ENCODE assay signal across 27 cellular contexts in the genomic region with DNA sequence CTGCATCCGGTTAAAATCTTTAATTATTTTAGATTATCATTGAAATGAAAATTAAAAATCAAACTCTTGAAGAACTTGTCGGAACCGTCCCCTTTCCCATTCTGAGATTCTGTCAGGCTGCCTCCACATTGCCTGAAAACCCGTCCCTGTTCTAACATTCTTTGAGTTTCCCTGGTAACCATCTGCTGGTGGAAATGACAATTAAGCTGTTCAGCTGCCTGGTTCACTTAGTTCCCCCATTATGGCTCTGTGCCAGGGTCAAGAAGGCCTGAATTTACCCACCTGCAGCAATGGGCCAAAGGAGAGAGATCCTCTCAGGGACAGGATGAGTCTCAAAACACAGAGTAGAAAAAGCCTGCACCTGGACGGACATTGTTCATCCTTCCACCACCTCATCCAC. TPM values are rescaled to one million over a fixed set of nuclear protein-coding genes. Genes with fewer than 3 reads are reported as not detected.
A peak's percentile ranks its signal among the peaks of the same experiment; 100 is the strongest.
DNase-seq lines count a peak whose midpoint lies in the region; ATAC-seq and TF ChIP-seq lines count a peak whose summit lies in the region.
"Had no signal": no experiment of that assay in that cellular context is flagged by ENCODE, and none has a peak within 500 bp of the region (broad histone marks: within the 10 kb centered on the region; RNA-seq: fewer than 3 reads in every experiment).

No MANE protein-coding gene starts in this region.

- H3K9ac ChIP-seq in neural cell (ENCODE audit: low read length) = no peak overlapping the region

- no peak overlapping the region for H3K4me3 ChIP-seq in HAP-1
- H3K4me3 ChIP-seq in neural cell (ENCODE audit: low read length) = peak overlapping the region; percentile 18
- no peak overlapping the region for H3K4me3 ChIP-seq in ovary
- H3K4me3 ChIP-seq: cardiac muscle cell, gastrocnemius medialis, sigmoid colon, tibial artery had no signal

- DNase-seq in NCI-H2171 treated with DMSO at 0.1 percent for 48 hours (lab: John Stamatoyannopoulos, UW) (peak; percentile 17), NCI-H2171 (lab: John Stamatoyannopoulos, UW) (no peak), HAP-1 (ENCODE audit: low spot score in 2 of 2) (peak; percentile 37 to 39), NCI-H748 treated with DMSO at 0.1 percent for 48 hours (lab: John Stamatoyannopoulos, UW) (peak; percentile 2), ovary (no peak)
- DNase-seq in activated CD4-positive, alpha-beta T cell treated with anti-CD3 and anti-CD28 coated beads, Interleukin-2, amount 50 U/mL, for 48 hours = no peak
- DNase-seq: activated CD4-positive, alpha-beta T cell treated with anti-CD3 and anti-CD28 coated beads for 4 hours; activated CD8-positive, alpha-beta memory T cell treated with anti-CD3 and anti-CD28 coated beads for 24 hours; activated naive CD8-positive, alpha-beta T cell treated with anti-CD3 and anti-CD28 coated beads for 36 hours; activated T-cell treated with anti-CD3 and anti-CD28 coated beads for 4 hours; AML-193; CD8-positive, alpha-beta T cell; effector CD4-positive, alpha-beta T cell; gastrocnemius medialis; H9; NCI-H1048; NCI-H510A; Right ventricle myocardium superior; sigmoid colon; stimulated activated CD4-positive, alpha-beta T cell treated with anti-CD3 and anti-CD28 coated beads, Interleukin-12 subunit alpha, Interleukin-12 subunit beta, amount 100 ng/mL, for 4 hours; stimulated activated CD4-positive, alpha-beta T cell treated with anti-CD3 and anti-CD28 coated beads, Interleukin-2, amount 100 ng/mL, for 48 hours; tibial artery; WERI-Rb-1 had no signal

- in situ Hi-C loops in HAP-1 (cut with MboI; ENCODE audit: low sequenced_read_pairs) = no loop called here

- intact Hi-C loops in ovary (cut with DNase I) = loop anchor here in 1 of 4 donors (10.0 kb wide), 1 partner anchor 121 kb away; no protein-coding TSS in a partner anchor

- no peak for TF ChIP-seq EP300 in neural cell (conservative IDR thresholded peaks at IDR 0.05; ENCODE audit: poor library complexity, severe bottlenecking)
- no peak for TF ChIP-seq EP300 in ovary (IDR thresholded peaks at IDR 0.05)

- H3K79me2 ChIP-seq in neural cell (replicated peaks; ENCODE audit: insufficient read depth, low read length) = no peaks in the 10 kb centered on the region

- no peaks in the 10 kb centered on the region for H4K20me1 ChIP-seq in neural cell (ENCODE audit: insufficient read depth)

- H3K27me3 ChIP-seq in HAP-1 (ENCODE audit: low read depth) = no peaks in the 10 kb centered on the region
- H3K27me3 ChIP-seq in neural cell (ENCODE audit: insufficient read depth, low read depth, low read length) = no peaks in the 10 kb centered on the region
- H3K27me3 ChIP-seq in ovary = no peaks in the 10 kb centered on the region
- H3K27me3 ChIP-seq: cardiac muscle cell, gastrocnemius medialis, sigmoid colon, tibial artery had no signal

- 76 to 82% (median 79%) methylated on average over 5 of the region's 5 CpGs for WGBS in ovary, 3 donors

- H3K4me1 ChIP-seq in HAP-1 (peaks cover 13% of the 10 kb centered on the region), ovary (ENCODE audit: insufficient read depth) (no peaks in the 10 kb centered on the region)
- H3K4me1 ChIP-seq: sigmoid colon, tibial artery had no signal

- H3K27ac ChIP-seq in neural cell (ENCODE audit: low read length) (peak overlapping the region; percentile 33), ovary (no peak overlapping the region)
- H3K27ac ChIP-seq: cardiac muscle cell, gastrocnemius medialis, sigmoid colon, tibial artery, WERI-Rb-1 had no signal

- TF ChIP-seq CTCF in neural cell (IDR thresholded peaks at IDR 0.05; ENCODE audit: poor library complexity, severe bottlenecking) = no peak
- TF ChIP-seq CTCF in ovary (IDR thresholded peaks at IDR 0.05) = no peak

- peak overlapping the region; percentile 33 for H3K4me2 ChIP-seq in neural cell (ENCODE audit: low read length)

- TF ChIP-seq POLR2A in ovary (IDR thresholded peaks at IDR 0.05) = no peak

- ATAC-seq in HG03045 (IDR thresholded peaks at IDR 0.05; ENCODE audit: unreplicated experiment) = no peak
- ATAC-seq: CD8-positive, alpha-beta T cell; gastrocnemius medialis had no signal

- no peak overlapping the region for H2AFZ ChIP-seq in neural cell (ENCODE audit: low read depth, low read length)

- no peaks in the 10 kb centered on the region for H3K36me3 ChIP-seq in HAP-1 (replicated peaks)
- H3K36me3 ChIP-seq in neural cell (ENCODE audit: insufficient read depth, low read length) = no peaks in the 10 kb centered on the region
- no peaks in the 10 kb centered on the region for H3K36me3 ChIP-seq in ovary
- H3K36me3 ChIP-seq: cardiac muscle cell, gastrocnemius medialis, sigmoid colon, tibial artery, WERI-Rb-1 had no signal

- H3K9me3 ChIP-seq in HAP-1 = no peaks in the 10 kb centered on the region
- H3K9me3 ChIP-seq in neural cell (ENCODE audit: low read length) = no peaks in the 10 kb centered on the region
- no peaks in the 10 kb centered on the region for H3K9me3 ChIP-seq in ovary
- H3K9me3 ChIP-seq: gastrocnemius medialis, sigmoid colon, tibial artery had no signal

- H3K9me2 ChIP-seq in neural cell (ENCODE audit: insufficient read depth, low read length) = no peaks in the 10 kb centered on the region

- no peaks in the 10 kb centered on the region for H3F3A ChIP-seq in neural cell (ENCODE audit: insufficient read depth, low read length, poor library complexity, severe bottlenecking)

- peak; percentile 28 for TF ChIP-seq RAD21 in neural cell (conservative IDR thresholded peaks at IDR 0.05)

TF ChIP-seq in neural cell, 6 proteins besides CTCF, POLR2A, EP300 and RAD21:
- TF ChIP-seq SMC3 (conservative IDR thresholded peaks at IDR 0.05; ENCODE audit: poor library complexity) = peak; percentile 46
- no peak for TF ChIP-seq POLR2AphosphoS5 (IDR thresholded peaks at IDR 0.05)
- TF ChIP-seq, protein P1, sequence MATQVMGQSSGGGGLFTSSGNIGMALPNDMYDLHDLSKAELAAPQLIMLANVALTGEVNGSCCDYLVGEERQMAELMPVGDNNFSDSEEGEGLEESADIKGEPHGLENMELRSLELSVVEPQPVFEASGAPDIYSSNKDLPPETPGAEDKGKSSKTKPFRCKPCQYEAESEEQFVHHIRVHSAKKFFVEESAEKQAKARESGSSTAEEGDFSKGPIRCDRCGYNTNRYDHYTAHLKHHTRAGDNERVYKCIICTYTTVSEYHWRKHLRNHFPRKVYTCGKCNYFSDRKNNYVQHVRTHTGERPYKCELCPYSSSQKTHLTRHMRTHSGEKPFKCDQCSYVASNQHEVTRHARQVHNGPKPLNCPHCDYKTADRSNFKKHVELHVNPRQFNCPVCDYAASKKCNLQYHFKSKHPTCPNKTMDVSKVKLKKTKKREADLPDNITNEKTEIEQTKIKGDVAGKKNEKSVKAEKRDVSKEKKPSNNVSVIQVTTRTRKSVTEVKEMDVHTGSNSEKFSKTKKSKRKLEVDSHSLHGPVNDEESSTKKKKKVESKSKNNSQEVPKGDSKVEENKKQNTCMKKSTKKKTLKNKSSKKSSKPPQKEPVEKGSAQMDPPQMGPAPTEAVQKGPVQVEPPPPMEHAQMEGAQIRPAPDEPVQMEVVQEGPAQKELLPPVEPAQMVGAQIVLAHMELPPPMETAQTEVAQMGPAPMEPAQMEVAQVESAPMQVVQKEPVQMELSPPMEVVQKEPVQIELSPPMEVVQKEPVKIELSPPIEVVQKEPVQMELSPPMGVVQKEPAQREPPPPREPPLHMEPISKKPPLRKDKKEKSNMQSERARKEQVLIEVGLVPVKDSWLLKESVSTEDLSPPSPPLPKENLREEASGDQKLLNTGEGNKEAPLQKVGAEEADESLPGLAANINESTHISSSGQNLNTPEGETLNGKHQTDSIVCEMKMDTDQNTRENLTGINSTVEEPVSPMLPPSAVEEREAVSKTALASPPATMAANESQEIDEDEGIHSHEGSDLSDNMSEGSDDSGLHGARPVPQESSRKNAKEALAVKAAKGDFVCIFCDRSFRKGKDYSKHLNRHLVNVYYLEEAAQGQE (IDR thresholded peaks at IDR 0.05; ENCODE audit: borderline replicate concordance) = peak; percentile 38
- TF ChIP-seq EZH2 (IDR thresholded peaks at IDR 0.05; ENCODE audit: borderline replicate concordance, insufficient read depth, low read length, poor library complexity, severe bottlenecking) = no peak
- no peak for TF ChIP-seq TAF1 (IDR thresholded peaks at IDR 0.05; ENCODE audit: low read depth)
- TF ChIP-seq MXI1 (conservative IDR thresholded peaks at IDR 0.05; ENCODE audit: poor library complexity, severe bottlenecking) = no peak
TF ChIP-seq in neural cell: peak in this region for 2.

RNA-seq across cellular contexts. Expression of a gene that starts 11.8 kb away (rescaled TPM):
- polyA plus RNA-seq in neural cell (6.5 and 8.5 TPM in 2 replicates), ovary (10 to 100 TPM; 16.7 to 25.4 TPM)
- polyA minus RNA-seq in neural cell = 16.3 and 18.1 TPM in 2 replicates
- 10 to 100 TPM; 16.9 to 38.3 (median 31.2) TPM for total RNA-seq in ovary

RNA-seq across cellular contexts. Expression of a gene that starts 43.0 kb away (rescaled TPM):
- polyA plus RNA-seq in neural cell (not detected in 2 replicates), ovary (under 1 TPM; 0.35 to 0.63 TPM)
- polyA minus RNA-seq in neural cell = not detected in 2 replicates
- total RNA-seq in ovary = 1 to 10 TPM in 4 of 7 donors, under 1 TPM in 3; 0.15 to 1.4 (median 1.1) TPM
- total RNA-seq: activated naive CD8-positive, alpha-beta T cell treated with anti-CD3 and anti-CD28 coated beads for 36 hours; gastrocnemius medialis had no signal

RNA-seq across cellular contexts. Expression of a gene that starts 56.1 kb away (rescaled TPM):
- polyA plus RNA-seq in neural cell (61.7 and 73.9 TPM in 2 replicates), ovary (1 to 10 TPM in 1 of 2 donors, under 1 TPM in 1; 0.15 to 1.2 TPM)
- polyA minus RNA-seq in neural cell = 103 and 134 TPM in 2 replicates
- total RNA-seq in ovary = 1 to 10 TPM in 3 of 7 donors, under 1 TPM in 4; 0.12 to 1.3 (median 0.62) TPM
- total RNA-seq: A673; activated naive CD8-positive, alpha-beta T cell treated with anti-CD3 and anti-CD28 coated beads for 36 hours had no signal

Comparison
In these comparisons a context has a peak if more than half of its experiments do, and no peak if none do; other contexts are left out.
1. DNase-seq: peak in NCI-H2171 treated with DMSO at 0.1 percent for 48 hours (single experiment), HAP-1 (2 of 2) and NCI-H748 treated with DMSO at 0.1 percent for 48 hours (single experiment); none in NCI-H2171 (single experiment), activated CD4-positive, alpha-beta T cell treated with anti-CD3 and anti-CD28 coated beads, Interleukin-2, amount 50 U/mL, for 48 hours (0 of 2) and ovary (0 of 5).
2. RNA of a gene that starts 56.1 kb away (polyA plus RNA-seq): 61.7 to 73.9 TPM in neural cell; 0.15 to 1.2 TPM in ovary; every median in the first group is over 10 times any median in the second.